27 cellular contexts compared by ENCODE assay signal in genomic region chr15:83855956-83856355, GRCh38.
"Had no signal": no experiment of that assay in that cellular context is flagged by ENCODE, and none has a peak within 500 bp of the region (broad histone marks: within the 10 kb centered on the region; RNA-seq: fewer than 3 reads in every experiment).

No MANE protein-coding gene starts in this region.

- H3K27me3 ChIP-seq: gastroesophageal sphincter, neutrophil, ovary, tibial artery had no signal

- H3K4me3 ChIP-seq: gastroesophageal sphincter, lung, ovary, psoas muscle, tibial artery had no signal

- H3K4me1 Mint-ChIP-seq: activated CD4-positive, alpha-beta memory T cell treated with anti-CD3 and anti-CD28 coated beads, Interleukin-2, amount 10 ng/mL, durations not matched to agents 7 days and 5 days; brain; mesothelial cell of epicardium; nephron; T-helper 17 cell had no signal

- H3K9me3 Mint-ChIP-seq: activated CD4-positive, alpha-beta memory T cell treated with anti-CD3 and anti-CD28 coated beads, Interleukin-2, amount 10 ng/mL, durations not matched to agents 7 days and 5 days; activated T-cell treated with anti-CD3 and anti-CD28 coated beads, Interleukin-2, amount 50 U/mL, for 72 hours; stimulated activated naive CD8-positive, alpha-beta T cell treated with anti-CD3 and anti-CD28 coated beads, Interleukin-15, Interleukin-2, amounts not matched to agents 100 ng/mL and 50 ng/mL, for 24 hours had no signal

- H3K4me1 ChIP-seq: psoas muscle had no signal

- DNase-seq: activated CD4-positive, alpha-beta memory T cell treated with anti-CD3 and anti-CD28 coated beads, Interleukin-2, amount 10 ng/mL, durations not matched to agents 7 days and 5 days; activated CD4-positive, alpha-beta T cell treated with anti-CD3 and anti-CD28 coated beads for 4 hours; activated CD4-positive, CD25-positive, alpha-beta regulatory T cell; activated effector memory CD4-positive, alpha-beta T cell treated with Interleukin-2 at 50 U/mL for 16 hours; activated naive CD4-positive, alpha-beta T cell treated with anti-CD3 and anti-CD28 coated beads, Interleukin-2, amount 50 U/mL, for 16 hours; activated T-cell treated with anti-CD3 and anti-CD28 coated beads, Interleukin-2, amount 50 U/mL, for 72 hours; anterior cingulate cortex; central memory CD4-positive, alpha-beta T cell; dermis blood vessel endothelial cell; effector CD8-positive, alpha-beta T cell; head of caudate nucleus; ovary; psoas muscle; stimulated activated CD4-positive, alpha-beta T cell treated with anti-CD3 and anti-CD28 coated beads, Interleukin-12 subunit alpha, Interleukin-12 subunit beta, amount 100 ng/mL, for 4 hours; stimulated activated CD4-positive, alpha-beta T cell treated with anti-CD3 and anti-CD28 coated beads, Interleukin-4, amount 100 ng/mL, for 4 hours; substantia nigra; SW 1271; T-helper 17 cell; tibial artery had no signal

- H3K36me3 Mint-ChIP-seq: brain, mesothelial cell of epicardium had no signal

- H3K27ac Mint-ChIP-seq: activated CD4-positive, alpha-beta memory T cell treated with anti-CD3 and anti-CD28 coated beads, Interleukin-2, amount 10 ng/mL, durations not matched to agents 7 days and 5 days; activated T-cell treated with anti-CD3 and anti-CD28 coated beads, Interleukin-2, amount 50 U/mL, for 72 hours; brain; mesothelial cell of epicardium; nephron; stimulated activated naive CD8-positive, alpha-beta T cell treated with anti-CD3 and anti-CD28 coated beads, Interleukin-15, Interleukin-2, amounts not matched to agents 100 ng/mL and 50 ng/mL, for 24 hours; T-helper 17 cell had no signal

- H3K36me3 ChIP-seq: neutrophil, ovary had no signal

- ATAC-seq: activated T-cell treated with anti-CD3 and anti-CD28 coated beads, Interleukin-2, amount 50 U/mL, for 72 hours; esophagus mucosa; gastroesophageal sphincter; psoas muscle; T-helper 17 cell had no signal

- H3K27ac ChIP-seq: neutrophil, psoas muscle, tibial artery had no signal

- H3K9me3 ChIP-seq: neutrophil, ovary, psoas muscle, tibial artery had no signal

- H3K27me3 Mint-ChIP-seq: activated CD4-positive, alpha-beta memory T cell treated with anti-CD3 and anti-CD28 coated beads, Interleukin-2, amount 10 ng/mL, durations not matched to agents 7 days and 5 days had no signal

- H3K4me3 Mint-ChIP-seq: activated CD4-positive, alpha-beta memory T cell treated with anti-CD3 and anti-CD28 coated beads, Interleukin-2, amount 10 ng/mL, durations not matched to agents 7 days and 5 days; activated T-cell treated with anti-CD3 and anti-CD28 coated beads, Interleukin-2, amount 50 U/mL, for 72 hours; brain; mesothelial cell of epicardium; nephron; stimulated activated naive CD8-positive, alpha-beta T cell treated with anti-CD3 and anti-CD28 coated beads, Interleukin-15, Interleukin-2, amounts not matched to agents 100 ng/mL and 50 ng/mL, for 24 hours; T-helper 17 cell had no signal
